Comparison of ENCODE assay signal across 13 cellular contexts in genomic region chr10:17273403-17273802, GRCh38. TPM values are rescaled to one million over a fixed set of nuclear protein-coding genes. Genes with fewer than 3 reads are reported as not detected.
A peak's percentile ranks its signal among the peaks of the same experiment; 100 is the strongest.
DNase-seq lines count a peak whose midpoint lies in the region; TF ChIP-seq lines count a peak whose summit lies in the region.
"Had no signal": no experiment of that assay in that cellular context is flagged by ENCODE, and none has a peak within 500 bp of the region (broad histone marks: within the 10 kb centered on the region; RNA-seq: fewer than 3 reads in every experiment).

No MANE protein-coding gene starts in this region.

- H3K27ac Mint-ChIP-seq in activated CD4-positive, alpha-beta memory T cell treated with anti-CD3 and anti-CD28 coated beads for 36 hours: no peak overlapping the region

- intact Hi-C loops in activated CD4-positive, alpha-beta memory T cell treated with anti-CD3 and anti-CD28 coated beads for 36 hours (cut with micrococcal nuclease): no loop called here

- H3K9me3 Mint-ChIP-seq in activated CD4-positive, alpha-beta memory T cell treated with anti-CD3 and anti-CD28 coated beads for 36 hours: peaks cover 11% of the 10 kb centered on the region

- CTCF ChIA-PET in GM10248 (lab: Yijun Ruan, JAX): interaction anchor here (1.3 to 2.5 kb wide), 4 partner anchors 11 to 17 kb away, joined by 4 to 12 read pairs (median 7); no protein-coding TSS in a partner anchor
- CTCF ChIA-PET in activated CD4-positive, alpha-beta memory T cell treated with anti-CD3 and anti-CD28 coated beads for 36 hours (lab: Charles Lee): interaction anchor here (1.0 kb wide), 1 partner anchor 17 kb away, joined by 3 read pairs; no protein-coding TSS in a partner anchor

- H3K4me3 Mint-ChIP-seq in activated CD4-positive, alpha-beta memory T cell treated with anti-CD3 and anti-CD28 coated beads for 36 hours: no peak overlapping the region

- TF ChIP-seq CTCF in GM10248 (IDR thresholded peaks at IDR 0.05; ENCODE audit: control extremely low read depth, extremely low read depth, low read depth, missing control alignments): no peak

- H3K27me3 Mint-ChIP-seq in activated CD4-positive, alpha-beta memory T cell treated with anti-CD3 and anti-CD28 coated beads for 36 hours: peaks cover 13% of the 10 kb centered on the region

- POLR2A ChIA-PET in GM10248 (lab: Yijun Ruan, JAX): no interaction called here
- POLR2A ChIA-PET in activated CD4-positive, alpha-beta memory T cell treated with anti-CD3 and anti-CD28 coated beads for 36 hours (lab: Charles Lee): interaction anchor here (0.9 kb wide), 1 partner anchor 456 kb away, joined by 4 read pairs; the partner anchor contains the start of gene RSU1

- H3K36me3 Mint-ChIP-seq in activated CD4-positive, alpha-beta memory T cell treated with anti-CD3 and anti-CD28 coated beads for 36 hours: no peaks in the 10 kb centered on the region
- H3K36me3 Mint-ChIP-seq: brain had no signal

- peak; percentile 24 for DNase-seq in GM04503 (ENCODE audit: low read depth)
- DNase-seq in NCI-H226: peak; percentile 71
- peak; percentile 20 for DNase-seq in dermis blood vessel endothelial cell
- DNase-seq in renal cortical epithelial cell (ENCODE audit: low read depth): peak; percentile 94
- DNase-seq in GM10248 (ENCODE audit: extremely low spot score): no peak
- no peak for DNase-seq in activated CD4-positive, alpha-beta memory T cell treated with anti-CD3 and anti-CD28 coated beads for 36 hours
- no peak for DNase-seq in medulla oblongata (ENCODE audit: extremely low spot score)
- DNase-seq: DMS153; left ventricle myocardium superior; NCI-H1694; stimulated activated CD4-positive, alpha-beta T cell treated with anti-CD3 and anti-CD28 coated beads, Interleukin-2, amount 100 ng/mL, for 48 hours; stomach had no signal

- peaks cover 5% of the 10 kb centered on the region for H3K4me1 Mint-ChIP-seq in activated CD4-positive, alpha-beta memory T cell treated with anti-CD3 and anti-CD28 coated beads for 36 hours (ENCODE audit: low read depth)

RNA-seq across cellular contexts. Expression of gene VIM, which starts 45.4 kb away (rescaled TPM):
- total RNA-seq in dermis blood vessel endothelial cell (4,841 and 6,960 TPM in 2 replicates), renal cortical epithelial cell (2,197 and 3,974 TPM in 2 replicates)
- 100 to 1,000 TPM; 515 to 525 TPM for total RNA-seq in activated CD4-positive, alpha-beta memory T cell treated with anti-CD3 and anti-CD28 coated beads for 36 hours

Comparison
In these comparisons a context has a peak if more than half of its experiments do, and no peak if none do; other contexts are left out.
1. DNase-seq: peak in GM04503 (single experiment), NCI-H226 (single experiment), dermis blood vessel endothelial cell (single experiment) and renal cortical epithelial cell (single experiment); none in GM10248 (single experiment), activated CD4-positive, alpha-beta memory T cell treated with anti-CD3 and anti-CD28 coated beads for 36 hours (single experiment) and medulla oblongata (single experiment).